Comparison of ENCODE assay signal across 19 cellular contexts in the genomic region with DNA sequence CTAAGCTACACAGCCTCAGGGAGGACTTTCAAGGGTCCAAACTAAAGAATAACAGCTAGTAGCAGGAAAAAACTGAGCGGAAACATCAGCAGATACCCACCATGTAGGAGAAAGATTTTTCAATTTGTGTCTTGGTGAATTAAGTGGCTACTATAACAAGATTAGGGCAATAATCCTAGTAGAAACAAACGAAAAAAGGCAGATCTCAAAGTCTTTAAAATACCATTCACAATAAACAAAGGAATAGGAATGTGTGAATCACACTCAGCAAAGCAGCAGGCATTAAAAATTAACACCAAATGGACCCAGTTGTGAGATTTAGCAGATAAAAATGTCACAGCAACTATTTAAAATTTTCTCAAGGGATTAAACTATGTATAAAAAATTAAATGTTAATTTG.
A peak's percentile ranks its signal among the peaks of the same experiment; 100 is the strongest.
DNase-seq lines count a peak whose midpoint lies in the region; ATAC-seq, FAIRE-seq and TF ChIP-seq lines count a peak whose summit lies in the region.
"Had no signal": no experiment of that assay in that cellular context is flagged by ENCODE, and none has a peak within 500 bp of the region (broad histone marks: within the 10 kb centered on the region; RNA-seq: fewer than 3 reads in every experiment).

No MANE protein-coding gene starts in this region.

- FAIRE-seq in D721Med (lab: Jason Lieb, UNC), result peak; percentile 29
- FAIRE-seq: HepG2 had no signal

- H3K27me3 ChIP-seq in GM23338 (ENCODE audit: insufficient read depth), result no peaks in the 10 kb centered on the region
- no peaks in the 10 kb centered on the region for H3K27me3 ChIP-seq in neural progenitor cell
- H3K27me3 ChIP-seq: BLaER1 treated with 17β-estradiol and CSF1 and Interleukin-3, amounts not matched to agents 10 nM and 100 nM had no signal

- H3K4me1 ChIP-seq in GM23338 (ENCODE audit: insufficient read depth) (no peaks in the 10 kb centered on the region), neural progenitor cell (peaks cover 15% of the 10 kb centered on the region)
- H3K4me1 ChIP-seq: BLaER1 treated with 17β-estradiol and CSF1 and Interleukin-3, amounts not matched to agents 10 nM and 100 nM had no signal

- H3K36me3 Mint-ChIP-seq in GM23338 (ENCODE audit: low read depth), result no peaks in the 10 kb centered on the region
- H3K36me3 Mint-ChIP-seq in neural progenitor cell, result no peaks in the 10 kb centered on the region
- H3K36me3 Mint-ChIP-seq: CD8-positive, alpha-beta T cell; IgD-negative memory B cell had no signal

- no peaks in the 10 kb centered on the region for H3K9me2 ChIP-seq in GM23338 (ENCODE audit: insufficient read depth)

- TF ChIP-seq CTCF in D721Med (IDR thresholded peaks at IDR 0.05; ENCODE audit: insufficient read depth, missing control alignments) (no peak), GM23338 (conservative IDR thresholded peaks at IDR 0.05; ENCODE audit: low read depth in 2 of 2) (no peak), neural progenitor cell (IDR thresholded peaks at IDR 0.05) (no peak)

- no peaks in the 10 kb centered on the region for H3K4me1 Mint-ChIP-seq in GM23338
- peaks cover 7% of the 10 kb centered on the region for H3K4me1 Mint-ChIP-seq in neural progenitor cell
- H3K4me1 Mint-ChIP-seq: B cell, IgD-negative memory B cell had no signal

- H3K9me3 Mint-ChIP-seq in GM23338 (peaks cover 3% of the 10 kb centered on the region; the same call in 1 of the 3 replicates), neural progenitor cell (no peaks in the 10 kb centered on the region)

- H2AFZ ChIP-seq in GM23338 (peak overlapping the region; percentile 58), neural progenitor cell (replicated peaks) (no peak overlapping the region)

- no peak for ATAC-seq in GM23338
- ATAC-seq in HG02588 (IDR thresholded peaks at IDR 0.05; ENCODE audit: unreplicated experiment), result no peak
- ATAC-seq: CD8-positive, alpha-beta T cell; HCT116; HepG2 had no signal

- H3K4me2 ChIP-seq in GM23338 (no peak overlapping the region), neural progenitor cell (no peak overlapping the region)
- H3K4me2 ChIP-seq: BLaER1 treated with 17β-estradiol and CSF1 and Interleukin-3, amounts not matched to agents 10 nM and 100 nM had no signal

- H3K27ac ChIP-seq in GM23338 (ENCODE audit: low read depth) (no peak overlapping the region), neural progenitor cell (no peak overlapping the region)
- H3K27ac ChIP-seq: BLaER1 treated with 17β-estradiol and CSF1 and Interleukin-3, amounts not matched to agents 10 nM and 100 nM had no signal

- DNase-seq in D721Med (ENCODE audit: insufficient read length, low spot score) (no peak), GM23338 (ENCODE audit: low spot score) (no peak), neural progenitor cell (ENCODE audit: low spot score) (peak; percentile 4), erythroblast (lab: John Stamatoyannopoulos, UW) (no peak), ACHN (no peak)
- DNase-seq: Calu3; CD8-positive, alpha-beta T cell; DMS 273 treated with DMSO at 0.1 percent for 48 hours; DMS53; GF-D8; GOT3; H7; KBM-7 had no signal

- H3F3A ChIP-seq in GM23338 (replicated peaks; ENCODE audit: low read depth) (no peaks in the 10 kb centered on the region), neural progenitor cell (ENCODE audit: low read depth) (no peaks in the 10 kb centered on the region)

- H3K4me3 ChIP-seq in GM23338 (no peak overlapping the region), neural progenitor cell (no peak overlapping the region)
- H3K4me3 ChIP-seq: BLaER1 treated with 17β-estradiol and CSF1 and Interleukin-3, amounts not matched to agents 10 nM and 100 nM had no signal

- H4K20me1 ChIP-seq in GM23338 (replicated peaks; ENCODE audit: insufficient read depth) (no peaks in the 10 kb centered on the region), neural progenitor cell (ENCODE audit: low read depth) (no peaks in the 10 kb centered on the region)
- H4K20me1 ChIP-seq: BLaER1 treated with 17β-estradiol and CSF1 and Interleukin-3, amounts not matched to agents 10 nM and 100 nM had no signal

- peaks cover 6% of the 10 kb centered on the region for H3K9me3 ChIP-seq in neural progenitor cell (ENCODE audit: low read depth)
- H3K9me3 ChIP-seq: BLaER1 treated with 17β-estradiol and CSF1 and Interleukin-3, amounts not matched to agents 10 nM and 100 nM had no signal

- H3K4me3 Mint-ChIP-seq in GM23338 (no peak overlapping the region), neural progenitor cell (no peak overlapping the region)
- H3K4me3 Mint-ChIP-seq: B cell; CD8-positive, alpha-beta T cell; IgD-negative memory B cell had no signal

- H3K36me3 ChIP-seq in GM23338 (ENCODE audit: insufficient read depth) (no peaks in the 10 kb centered on the region), neural progenitor cell (no peaks in the 10 kb centered on the region)
- H3K36me3 ChIP-seq: BLaER1 treated with 17β-estradiol and CSF1 and Interleukin-3, amounts not matched to agents 10 nM and 100 nM had no signal

- no peak overlapping the region for H3K9ac ChIP-seq in neural progenitor cell
- H3K9ac ChIP-seq: BLaER1 treated with 17β-estradiol and CSF1 and Interleukin-3, amounts not matched to agents 10 nM and 100 nM had no signal

- H3K27ac Mint-ChIP-seq in GM23338 (no peak overlapping the region), neural progenitor cell (no peak overlapping the region)
- H3K27ac Mint-ChIP-seq: B cell; CD8-positive, alpha-beta T cell; IgD-negative memory B cell had no signal

- H3K27me3 Mint-ChIP-seq in GM23338 (ENCODE audit: insufficient read depth, low read depth, poor library complexity) (no peaks in the 10 kb centered on the region), neural progenitor cell (ENCODE audit: insufficient read depth, low read depth) (no peaks in the 10 kb centered on the region)
- H3K27me3 Mint-ChIP-seq: B cell, IgD-negative memory B cell had no signal

- in situ Hi-C loops in ACHN (cut with HindIII; ENCODE audit: low pct_ligation_motif_present, low pct_unique_long_range_greater_than_20kb, low sequenced_read_pairs), result no loop called here

- TF ChIP-seq POLR2A in erythroblast (IDR thresholded peaks at IDR 0.05; ENCODE audit: low read length), result no peak

- H3K79me2 ChIP-seq in GM23338 (replicated peaks; ENCODE audit: insufficient read depth) (no peaks in the 10 kb centered on the region), neural progenitor cell (ENCODE audit: low read depth) (no peaks in the 10 kb centered on the region)

TF ChIP-seq in GM23338, 12 proteins besides CTCF, POLR2A, EP300 and RAD21:
- TF ChIP-seq REST (IDR thresholded peaks at IDR 0.05; ENCODE audit: unreplicated experiment) (no peak), ZNF114 (CRISPR knock-in tag; IDR thresholded peaks at IDR 0.05) (no peak), POLR2AphosphoS5 (IDR thresholded peaks at IDR 0.05; ENCODE audit: low read depth) (no peak), EZH2 (IDR thresholded peaks at IDR 0.05; ENCODE audit: low read depth, unreplicated experiment) (no peak), STAT1 (IDR thresholded peaks at IDR 0.05; ENCODE audit: unreplicated experiment) (no peak)
- TF ChIP-seq, protein P1, sequence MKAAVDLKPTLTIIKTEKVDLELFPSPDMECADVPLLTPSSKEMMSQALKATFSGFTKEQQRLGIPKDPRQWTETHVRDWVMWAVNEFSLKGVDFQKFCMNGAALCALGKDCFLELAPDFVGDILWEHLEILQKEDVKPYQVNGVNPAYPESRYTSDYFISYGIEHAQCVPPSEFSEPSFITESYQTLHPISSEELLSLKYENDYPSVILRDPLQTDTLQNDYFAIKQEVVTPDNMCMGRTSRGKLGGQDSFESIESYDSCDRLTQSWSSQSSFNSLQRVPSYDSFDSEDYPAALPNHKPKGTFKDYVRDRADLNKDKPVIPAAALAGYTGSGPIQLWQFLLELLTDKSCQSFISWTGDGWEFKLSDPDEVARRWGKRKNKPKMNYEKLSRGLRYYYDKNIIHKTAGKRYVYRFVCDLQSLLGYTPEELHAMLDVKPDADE (IDR thresholded peaks at IDR 0.05), result no peak
